ENCODE assay signal across 1 cellular context in the genomic region with DNA sequence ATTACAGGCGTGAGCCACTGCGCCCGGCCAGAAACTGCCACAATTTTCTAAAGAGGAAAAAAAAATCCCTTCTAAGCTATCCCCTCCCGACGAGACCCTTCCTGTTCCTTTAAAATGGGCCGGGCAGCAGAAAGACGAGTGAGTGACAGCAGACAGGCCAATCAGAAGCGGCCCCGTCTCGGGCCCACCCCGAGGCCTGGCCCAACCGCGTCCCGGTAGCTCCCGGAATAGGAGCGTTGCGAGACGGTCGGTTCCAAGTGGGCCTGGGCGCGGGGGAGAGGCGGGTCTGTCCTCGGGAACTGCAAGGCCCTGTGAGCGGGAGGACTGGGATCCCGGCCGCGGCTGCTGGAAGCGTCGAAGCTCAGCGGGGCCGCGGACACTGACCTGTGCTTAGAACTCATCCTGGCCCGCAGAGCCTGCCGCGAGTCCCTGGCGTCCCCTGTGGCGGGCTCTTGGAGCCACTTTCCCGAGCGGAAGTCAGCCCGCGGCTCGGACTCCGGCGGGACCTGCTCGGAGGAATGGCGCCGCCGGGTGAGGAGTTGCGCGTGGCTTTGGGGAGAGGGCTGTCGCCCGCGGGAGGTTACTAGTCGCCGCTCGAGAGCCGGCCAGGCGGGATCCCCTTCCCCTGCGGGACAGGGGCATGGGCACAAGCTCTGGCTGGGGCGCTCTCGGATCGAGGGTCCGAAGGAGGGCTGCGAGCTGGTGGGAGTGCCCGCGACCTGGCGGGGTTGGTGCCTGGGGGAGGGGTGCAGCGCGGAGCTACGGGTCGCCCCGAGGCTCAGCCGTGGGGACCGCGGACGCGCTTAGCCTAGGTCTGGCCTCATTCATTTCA.
TF ChIP-seq lines count a peak whose summit lies in the region.

TSS of gene MROH8 (minus strand) at position 710 of the 832 bp plus-strand sequence.
TSS of gene RPN2 (plus strand) at position 492 of the 832 bp plus-strand sequence. CDS start at position 519, 27 bp downstream.

TF ChIP-seq in K562, 482 proteins besides CTCF, POLR2A, EP300 and RAD21 (continued from another document and continues in another):
- TF ChIP-seq ZNF165 (CRISPR knock-in tag; IDR thresholded peaks at IDR 0.05; ENCODE audit: borderline replicate concordance) = no peak
- TF ChIP-seq ZNF584 (CRISPR knock-in tag; IDR thresholded peaks at IDR 0.05; ENCODE audit: low read depth) = no peak
- TF ChIP-seq TRIM24 (IDR thresholded peaks at IDR 0.05) = peak in 1 of 2 experiments; percentile 31; a peak in 1 of 4 replicates
- TF ChIP-seq ZNF280B (CRISPR knock-in tag; IDR thresholded peaks at IDR 0.05) = no peak
- TF ChIP-seq PHF20 (IDR thresholded peaks at IDR 0.05; ENCODE audit: partially characterized antibody) = no peak
- no peak for TF ChIP-seq ZBED1 (IDR thresholded peaks at IDR 0.05)
- TF ChIP-seq PHF8 (IDR thresholded peaks at IDR 0.05; ENCODE audit: borderline replicate concordance, low read length) = peak; percentile 73
- no peak for TF ChIP-seq CHD4 (IDR thresholded peaks at IDR 0.05; ENCODE audit: insufficient read depth, insufficient replicate concordance, low read depth, low read length, poor library complexity, severe bottlenecking)
- TF ChIP-seq ZBTB11 (CRISPR knock-in tag; IDR thresholded peaks at IDR 0.05) = peak in 1 of 3 experiments; percentile 84; a peak in 2 of 6 replicates
- TF ChIP-seq, protein P1, sequence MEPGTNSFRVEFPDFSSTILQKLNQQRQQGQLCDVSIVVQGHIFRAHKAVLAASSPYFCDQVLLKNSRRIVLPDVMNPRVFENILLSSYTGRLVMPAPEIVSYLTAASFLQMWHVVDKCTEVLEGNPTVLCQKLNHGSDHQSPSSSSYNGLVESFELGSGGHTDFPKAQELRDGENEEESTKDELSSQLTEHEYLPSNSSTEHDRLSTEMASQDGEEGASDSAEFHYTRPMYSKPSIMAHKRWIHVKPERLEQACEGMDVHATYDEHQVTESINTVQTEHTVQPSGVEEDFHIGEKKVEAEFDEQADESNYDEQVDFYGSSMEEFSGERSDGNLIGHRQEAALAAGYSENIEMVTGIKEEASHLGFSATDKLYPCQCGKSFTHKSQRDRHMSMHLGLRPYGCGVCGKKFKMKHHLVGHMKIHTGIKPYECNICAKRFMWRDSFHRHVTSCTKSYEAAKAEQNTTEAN (CRISPR knock-in tag; IDR thresholded peaks at IDR 0.05) = no peak; the same call in 1 of the 2 replicates
- no peak for TF ChIP-seq SNRNP70 (optimal IDR thresholded peaks at IDR 0.05; ENCODE audit: low read depth, low read length)
- TF ChIP-seq ZNF184 (CRISPR knock-in tag; IDR thresholded peaks at IDR 0.05) = no peak
- TF ChIP-seq, protein P2, sequence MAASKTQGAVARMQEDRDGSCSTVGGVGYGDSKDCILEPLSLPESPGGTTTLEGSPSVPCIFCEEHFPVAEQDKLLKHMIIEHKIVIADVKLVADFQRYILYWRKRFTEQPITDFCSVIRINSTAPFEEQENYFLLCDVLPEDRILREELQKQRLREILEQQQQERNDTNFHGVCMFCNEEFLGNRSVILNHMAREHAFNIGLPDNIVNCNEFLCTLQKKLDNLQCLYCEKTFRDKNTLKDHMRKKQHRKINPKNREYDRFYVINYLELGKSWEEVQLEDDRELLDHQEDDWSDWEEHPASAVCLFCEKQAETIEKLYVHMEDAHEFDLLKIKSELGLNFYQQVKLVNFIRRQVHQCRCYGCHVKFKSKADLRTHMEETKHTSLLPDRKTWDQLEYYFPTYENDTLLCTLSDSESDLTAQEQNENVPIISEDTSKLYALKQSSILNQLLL (CRISPR knock-in tag; IDR thresholded peaks at IDR 0.05; ENCODE audit: borderline replicate concordance) = no peak
- TF ChIP-seq, protein P3, sequence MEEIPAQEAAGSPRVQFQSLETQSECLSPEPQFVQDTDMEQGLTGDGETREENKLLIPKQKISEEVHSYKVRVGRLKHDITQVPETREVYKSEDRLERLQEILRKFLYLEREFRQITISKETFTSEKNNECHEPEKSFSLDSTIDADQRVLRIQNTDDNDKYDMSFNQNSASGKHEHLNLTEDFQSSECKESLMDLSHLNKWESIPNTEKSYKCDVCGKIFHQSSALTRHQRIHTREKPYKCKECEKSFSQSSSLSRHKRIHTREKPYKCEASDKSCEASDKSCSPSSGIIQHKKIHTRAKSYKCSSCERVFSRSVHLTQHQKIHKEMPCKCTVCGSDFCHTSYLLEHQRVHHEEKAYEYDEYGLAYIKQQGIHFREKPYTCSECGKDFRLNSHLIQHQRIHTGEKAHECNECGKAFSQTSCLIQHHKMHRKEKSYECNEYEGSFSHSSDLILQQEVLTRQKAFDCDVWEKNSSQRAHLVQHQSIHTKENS (CRISPR knock-in tag; IDR thresholded peaks at IDR 0.05) = no peak
- TF ChIP-seq BCL6 (CRISPR knock-in tag; IDR thresholded peaks at IDR 0.05) = no peak
- no peak for TF ChIP-seq L3MBTL2 (IDR thresholded peaks at IDR 0.05)
- no peak for TF ChIP-seq ZBTB49 (CRISPR knock-in tag; IDR thresholded peaks at IDR 0.05; ENCODE audit: borderline replicate concordance)
- TF ChIP-seq ZNF280A (IDR thresholded peaks at IDR 0.05; ENCODE audit: low read depth, partially characterized antibody) = no peak
- no peak for TF ChIP-seq ZKSCAN8 (CRISPR knock-in tag; IDR thresholded peaks at IDR 0.05)
- TF ChIP-seq ZNF146 (CRISPR knock-in tag; IDR thresholded peaks at IDR 0.05; ENCODE audit: unreplicated experiment) = no peak
- TF ChIP-seq ZNF431 (CRISPR knock-in tag; IDR thresholded peaks at IDR 0.05) = peak; percentile 17; the same call in 1 of the 2 replicates
- peak; percentile 98 for TF ChIP-seq POLR2G (IDR thresholded peaks at IDR 0.05; ENCODE audit: low read depth, low read length)
- no peak for TF ChIP-seq ZNF274 (IDR thresholded peaks at IDR 0.05; ENCODE audit: borderline replicate concordance, low read depth, low read length)
- peak; percentile 91 for TF ChIP-seq NFYB (IDR thresholded peaks at IDR 0.05; ENCODE audit: extremely low read depth, insufficient read length)
- TF ChIP-seq ARID4B (CRISPR knock-in tag; IDR thresholded peaks at IDR 0.05) = peak; percentile 69
- no peak for TF ChIP-seq PPARD (CRISPR knock-in tag; IDR thresholded peaks at IDR 0.05)
- TF ChIP-seq PRPF4 (IDR thresholded peaks at IDR 0.05; ENCODE audit: insufficient read depth, low read depth, low read length, poor library complexity, severe bottlenecking) = peak; percentile 66
- TF ChIP-seq KLF10 (CRISPR knock-in tag; IDR thresholded peaks at IDR 0.05) = no peak
- TF ChIP-seq CEBPG (CRISPR knock-in tag; IDR thresholded peaks at IDR 0.05) = no peak; the same call in 1 of the 2 replicates
- TF ChIP-seq CEBPG (tag; conservative IDR thresholded peaks at IDR 0.05 in 1 of 2, IDR thresholded peaks at IDR 0.05 in 1 of 2) = no peak
- TF ChIP-seq COPS2 (conservative IDR thresholded peaks at IDR 0.05) = no peak
- TF ChIP-seq RB1 (IDR thresholded peaks at IDR 0.05; ENCODE audit: low read depth) = peak; percentile 92
- no peak for TF ChIP-seq RBM17 (IDR thresholded peaks at IDR 0.05; ENCODE audit: borderline replicate concordance, low read depth, low read length)
- no peak for TF ChIP-seq EWSR1 (IDR thresholded peaks at IDR 0.05; ENCODE audit: borderline replicate concordance, low read depth, partially characterized antibody)
- 0 out of 2 replicates have a peak, but pooled peaks have one; percentile 12 for TF ChIP-seq GTF2E2 (tag; IDR thresholded peaks at IDR 0.05)
- no peak for TF ChIP-seq MCM5 (IDR thresholded peaks at IDR 0.05; ENCODE audit: low read depth)
- TF ChIP-seq, protein P4, sequence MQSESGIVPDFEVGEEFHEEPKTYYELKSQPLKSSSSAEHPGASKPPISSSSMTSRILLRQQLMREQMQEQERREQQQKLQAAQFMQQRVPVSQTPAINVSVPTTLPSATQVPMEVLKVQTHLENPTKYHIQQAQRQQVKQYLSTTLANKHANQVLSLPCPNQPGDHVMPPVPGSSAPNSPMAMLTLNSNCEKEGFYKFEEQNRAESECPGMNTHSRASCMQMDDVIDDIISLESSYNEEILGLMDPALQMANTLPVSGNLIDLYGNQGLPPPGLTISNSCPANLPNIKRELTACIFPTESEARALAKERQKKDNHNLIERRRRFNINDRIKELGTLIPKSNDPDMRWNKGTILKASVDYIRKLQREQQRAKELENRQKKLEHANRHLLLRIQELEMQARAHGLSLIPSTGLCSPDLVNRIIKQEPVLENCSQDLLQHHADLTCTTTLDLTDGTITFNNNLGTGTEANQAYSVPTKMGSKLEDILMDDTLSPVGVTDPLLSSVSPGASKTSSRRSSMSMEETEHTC (IDR thresholded peaks at IDR 0.05) = no peak
